Comparison of ENCODE assay signal across 15 cellular contexts in the genomic region with DNA sequence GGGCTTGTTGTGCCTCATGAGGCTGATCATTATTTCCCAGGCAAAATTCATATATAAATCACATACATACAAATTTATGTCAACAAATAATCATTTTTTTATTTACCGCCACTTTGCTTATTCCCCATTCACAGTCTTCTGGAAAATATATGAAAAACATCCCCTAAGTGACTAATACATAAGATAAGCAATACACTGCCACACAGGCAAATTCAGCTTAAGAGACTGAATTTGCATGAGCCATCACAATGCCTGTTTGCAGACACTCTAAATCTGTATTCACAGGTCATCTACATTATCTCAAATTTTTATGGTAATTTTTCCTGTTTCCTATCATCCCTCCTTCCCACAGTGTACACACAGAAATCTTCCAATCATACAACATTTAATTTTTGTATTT. TPM values are rescaled to one million over a fixed set of nuclear protein-coding genes. Genes with fewer than 3 reads are reported as not detected.
DNase-seq lines count a peak whose midpoint lies in the region; ATAC-seq, FAIRE-seq and TF ChIP-seq lines count a peak whose summit lies in the region.
"Had no signal": no experiment of that assay in that cellular context is flagged by ENCODE, and none has a peak within 500 bp of the region (broad histone marks: within the 10 kb centered on the region; RNA-seq: fewer than 3 reads in every experiment).

No MANE protein-coding gene starts in this region.

- in situ Hi-C loops in G401 (cut with HindIII; ENCODE audit: low sequenced_read_pairs) = no loop called here

- H3K36me3 ChIP-seq in CD8-positive, alpha-beta memory T cell (ENCODE audit: insufficient read depth, low read length) = no peaks in the 10 kb centered on the region
- H3K36me3 ChIP-seq in KMS-11 (ENCODE audit: insufficient read depth) = no peaks in the 10 kb centered on the region
- H3K36me3 ChIP-seq in keratinocyte (ENCODE audit: control insufficient read depth in 2 of 2, extremely low read depth in 1 of 2, insufficient read depth in 2 of 2, low read length in 2 of 2) = no peaks in the 10 kb centered on the region
- H3K36me3 ChIP-seq in right lobe of liver = no peaks in the 10 kb centered on the region
- H3K36me3 ChIP-seq: left ventricle myocardium inferior had no signal

- POLR2A ChIA-PET in CD8-positive, alpha-beta memory T cell (lab: Charles Lee) = no interaction called here
- POLR2A ChIA-PET in activated naive CD8-positive, alpha-beta T cell treated with anti-CD3 and anti-CD28 coated beads, Interleukin-2, amount 10 ng/mL, durations not matched to agents 7 days and 5 days (lab: Charles Lee) = interaction anchor here (2.8 kb wide), 1 partner anchor 12 kb away, joined by 17 read pairs; no protein-coding TSS in a partner anchor

- DNase-seq in CD8-positive, alpha-beta memory T cell = no peak
- no peak for DNase-seq in activated naive CD8-positive, alpha-beta T cell treated with anti-CD3 and anti-CD28 coated beads, Interleukin-2, amount 10 ng/mL, durations not matched to agents 7 days and 5 days
- DNase-seq in keratinocyte (ENCODE audit: low read depth, low spot score) (no peak), NCI-H524 (lab: John Stamatoyannopoulos, UW) (no peak), osteocyte (ENCODE audit: extremely low spot score, unreplicated experiment) (no peak), G401 (ENCODE audit: low spot score) (no peak), right lobe of liver (no peak)
- DNase-seq: activated T-cell treated with anti-CD3 and anti-CD28 coated beads, Interleukin-2, amount 50 U/mL, for 4 hours; effector CD8-positive, alpha-beta T cell; glutamatergic neuron; left ventricle myocardium inferior; NCI-H69; Right ventricle myocardium superior had no signal

- H3K9me3 Mint-ChIP-seq in CD8-positive, alpha-beta memory T cell = no peaks in the 10 kb centered on the region
- H3K9me3 Mint-ChIP-seq in activated naive CD8-positive, alpha-beta T cell treated with anti-CD3 and anti-CD28 coated beads, Interleukin-2, amount 10 ng/mL, durations not matched to agents 7 days and 5 days = no peaks in the 10 kb centered on the region
- H3K9me3 Mint-ChIP-seq in osteocyte (ENCODE audit: unreplicated experiment) = no peaks in the 10 kb centered on the region
- H3K9me3 Mint-ChIP-seq: activated T-cell treated with anti-CD3 and anti-CD28 coated beads, Interleukin-2, amount 50 U/mL, for 4 hours had no signal

- H3K4me1 Mint-ChIP-seq in CD8-positive, alpha-beta memory T cell = peaks cover 73 to 87% (median 83%) of the 10 kb centered on the region in 3 donors
- H3K4me1 Mint-ChIP-seq in activated naive CD8-positive, alpha-beta T cell treated with anti-CD3 and anti-CD28 coated beads, Interleukin-2, amount 10 ng/mL, durations not matched to agents 7 days and 5 days = peaks cover 59% of the 10 kb centered on the region
- peaks cover 15% of the 10 kb centered on the region for H3K4me1 Mint-ChIP-seq in osteocyte (ENCODE audit: unreplicated experiment)

- WGBS in right lobe of liver (ENCODE audit: insufficient coverage, low coverage, low lambda C conversion rate, missing lambda C conversion rate) = 100% methylated on average over 1 of the region's 1 CpG

- no peak for FAIRE-seq in keratinocyte (lab: Jason Lieb, UNC)

- H3K36me3 Mint-ChIP-seq in CD8-positive, alpha-beta memory T cell = peaks cover 0 to 2% (median 0%) of the 10 kb centered on the region in 3 donors
- H3K36me3 Mint-ChIP-seq in activated naive CD8-positive, alpha-beta T cell treated with anti-CD3 and anti-CD28 coated beads, Interleukin-2, amount 10 ng/mL, durations not matched to agents 7 days and 5 days = peaks cover 10% of the 10 kb centered on the region
- no peaks in the 10 kb centered on the region for H3K36me3 Mint-ChIP-seq in osteocyte (ENCODE audit: unreplicated experiment)

- no peak for TF ChIP-seq POLR2A in right lobe of liver (IDR thresholded peaks at IDR 0.05)

- peaks cover 2% of the 10 kb centered on the region for H3K9me1 ChIP-seq in keratinocyte (ENCODE audit: control insufficient read depth, extremely low read depth, insufficient read depth, low read length)

- dilution Hi-C loops in keratinocyte (cut with MboI; ENCODE audit: extremely low pct_ligation_motif_present, low sequenced_read_pairs) = no loop called here

- H3K9me3 ChIP-seq in CD8-positive, alpha-beta memory T cell (ENCODE audit: low read length) = no peaks in the 10 kb centered on the region
- H3K9me3 ChIP-seq in keratinocyte (ENCODE audit: control insufficient read depth, low read depth, low read length) (no peaks in the 10 kb centered on the region), right lobe of liver (no peaks in the 10 kb centered on the region)
- H3K9me3 ChIP-seq: left ventricle myocardium inferior had no signal

- CTCF ChIA-PET in CD8-positive, alpha-beta memory T cell (lab: Charles Lee) = interaction anchor here (0.9 to 1.8 kb wide), 5 partner anchors 11 to 126 kb away, joined by 4 to 8 read pairs (median 4); partner anchors contain the start of gene OSBPL3

- H3K27me3 Mint-ChIP-seq in CD8-positive, alpha-beta memory T cell = no peaks in the 10 kb centered on the region
- H3K27me3 Mint-ChIP-seq in activated naive CD8-positive, alpha-beta T cell treated with anti-CD3 and anti-CD28 coated beads, Interleukin-2, amount 10 ng/mL, durations not matched to agents 7 days and 5 days = no peaks in the 10 kb centered on the region
- no peaks in the 10 kb centered on the region for H3K27me3 Mint-ChIP-seq in osteocyte (ENCODE audit: unreplicated experiment)

- H3K4me2 ChIP-seq in KMS-11 = peak overlapping the region; percentile 79; the same call in 1 of the 2 replicates
- H3K4me2 ChIP-seq in keratinocyte (ENCODE audit: control insufficient read depth, extremely low read depth, insufficient read depth, low read depth, low read length) = peak overlapping the region; percentile 64

- H3K27ac Mint-ChIP-seq in CD8-positive, alpha-beta memory T cell = peak overlapping the region; percentile 51 to 97 (median 88)
- peak overlapping the region; percentile 46 for H3K27ac Mint-ChIP-seq in activated naive CD8-positive, alpha-beta T cell treated with anti-CD3 and anti-CD28 coated beads, Interleukin-2, amount 10 ng/mL, durations not matched to agents 7 days and 5 days
- no peak overlapping the region for H3K27ac Mint-ChIP-seq in osteocyte (ENCODE audit: unreplicated experiment)

- H2AFZ ChIP-seq in KMS-11 (ENCODE audit: low read depth) = no peak overlapping the region
- no peak overlapping the region for H2AFZ ChIP-seq in keratinocyte (ENCODE audit: control insufficient read depth, low read length)

- H3K4me3 Mint-ChIP-seq in CD8-positive, alpha-beta memory T cell = no peak overlapping the region
- no peak overlapping the region for H3K4me3 Mint-ChIP-seq in activated naive CD8-positive, alpha-beta T cell treated with anti-CD3 and anti-CD28 coated beads, Interleukin-2, amount 10 ng/mL, durations not matched to agents 7 days and 5 days
- no peak overlapping the region for H3K4me3 Mint-ChIP-seq in osteocyte (ENCODE audit: unreplicated experiment)
- H3K4me3 Mint-ChIP-seq: neural crest cell had no signal

- H3K27ac ChIP-seq in CD8-positive, alpha-beta memory T cell (ENCODE audit: low read depth, low read length) = no peak overlapping the region
- H3K27ac ChIP-seq in KMS-11 = peak overlapping the region; percentile 37; the same call in 1 of the 2 replicates
- H3K27ac ChIP-seq in keratinocyte (ENCODE audit: control insufficient read depth, insufficient read depth, low read length) = peak overlapping the region; percentile 89
- H3K27ac ChIP-seq in right lobe of liver = no peak overlapping the region
- H3K27ac ChIP-seq: left ventricle myocardium inferior had no signal

- intact Hi-C loops in right lobe of liver (cut with DNase I) = no loop called here

- H3K4me3 ChIP-seq in CD8-positive, alpha-beta memory T cell (ENCODE audit: low read length) = no peak overlapping the region
- no peak overlapping the region for H3K4me3 ChIP-seq in KMS-11 (IDR thresholded peaks at IDR 0.05; ENCODE audit: insufficient read depth, low read depth, low read length)
- no peak overlapping the region for H3K4me3 ChIP-seq in keratinocyte (ENCODE audit: control insufficient read depth in 2 of 3, extremely low read depth in 1 of 3, insufficient read depth in 2 of 3, low read depth in 1 of 3, low read length in 3 of 3)
- no peak overlapping the region for H3K4me3 ChIP-seq in right lobe of liver
- H3K4me3 ChIP-seq: left ventricle myocardium inferior had no signal

- no peak for TF ChIP-seq CTCF in KMS-11 (conservative IDR thresholded peaks at IDR 0.05; ENCODE audit: low read depth, low read length)
- no peak for TF ChIP-seq CTCF in keratinocyte (optimal IDR thresholded peaks at IDR 0.05 in 1 of 3, IDR thresholded peaks at IDR 0.05 in 1 of 3, conservative IDR thresholded peaks at IDR 0.05 in 1 of 3; ENCODE audit: extremely low read depth in 1 of 3, insufficient read depth in 2 of 3, low read length in 3 of 3)
- TF ChIP-seq CTCF in osteocyte (IDR thresholded peaks at IDR 0.05) = no peak
- no peak for TF ChIP-seq CTCF in right lobe of liver (IDR thresholded peaks at IDR 0.05)

- no peak overlapping the region for H3K9ac ChIP-seq in KMS-11
- no peak overlapping the region for H3K9ac ChIP-seq in keratinocyte (ENCODE audit: control insufficient read depth, extremely low read depth, insufficient read depth, low read length)

- peaks cover 60% of the 10 kb centered on the region for H3K4me1 ChIP-seq in CD8-positive, alpha-beta memory T cell (ENCODE audit: insufficient read depth, low read length)
- H3K4me1 ChIP-seq in KMS-11 (ENCODE audit: low read depth, poor library complexity, severe bottlenecking) (peaks cover 75% of the 10 kb centered on the region), keratinocyte (ENCODE audit: control insufficient read depth, extremely low read depth, insufficient read depth, low read length) (peaks cover 94% of the 10 kb centered on the region), right lobe of liver (no peaks in the 10 kb centered on the region)

- ATAC-seq in activated naive CD8-positive, alpha-beta T cell treated with anti-CD3 and anti-CD28 coated beads, Interleukin-2, amount 10 ng/mL, durations not matched to agents 7 days and 5 days (ENCODE audit: low read depth) = no peak
- no peak for ATAC-seq in right lobe of liver

- H3K79me2 ChIP-seq in KMS-11 (ENCODE audit: insufficient read depth, low read depth) (peaks cover 44% of the 10 kb centered on the region; the same call in 1 of the 2 replicates), keratinocyte (ENCODE audit: control insufficient read depth, insufficient read depth, low read length) (peaks cover 82% of the 10 kb centered on the region)

- no peaks in the 10 kb centered on the region for H3K27me3 ChIP-seq in CD8-positive, alpha-beta memory T cell (ENCODE audit: insufficient read depth, low read length, poor library complexity, severe bottlenecking)
- H3K27me3 ChIP-seq in KMS-11 (ENCODE audit: insufficient read depth, low read depth) (no peaks in the 10 kb centered on the region), keratinocyte (ENCODE audit: control insufficient read depth, extremely low read depth, insufficient read depth, low read length) (no peaks in the 10 kb centered on the region), right lobe of liver (no peaks in the 10 kb centered on the region)

- peaks cover 18% of the 10 kb centered on the region for H4K20me1 ChIP-seq in KMS-11 (ENCODE audit: insufficient read depth)
- H4K20me1 ChIP-seq in keratinocyte (ENCODE audit: control insufficient read depth, extremely low read depth, insufficient read depth, low read length) = peaks cover 8% of the 10 kb centered on the region

RNA-seq across cellular contexts. Expression of gene OSBPL3, which starts 13.2 kb away (rescaled TPM):
- 10 to 100 TPM; 71.7 to 72.5 TPM for total RNA-seq in CD8-positive, alpha-beta memory T cell
- polyA plus RNA-seq in CD8-positive, alpha-beta memory T cell = 16.4 TPM
- total RNA-seq in activated naive CD8-positive, alpha-beta T cell treated with anti-CD3 and anti-CD28 coated beads, Interleukin-2, amount 10 ng/mL, durations not matched to agents 7 days and 5 days = 10 to 100 TPM; 47.8 to 60.1 TPM
- polyA plus RNA-seq in keratinocyte = 18.3 to 36.3 TPM (median 34.0 TPM) in 3 replicates
- 57.0 TPM for polyA plus RNA-seq in keratinocyte (2011; ENCODE audit: low read depth)
- 14.4 and 26.5 TPM in 2 replicates for polyA plus RNA-seq in keratinocyte (2011; cell fraction: cytosol; rRNA removed)
- 66.2 and 74.1 TPM in 2 replicates for polyA plus RNA-seq in keratinocyte (2011; cell fraction: nucleus; rRNA removed)
- 17.2 and 26.3 TPM in 2 replicates for polyA plus RNA-seq in keratinocyte (2012; ENCODE audit: low replicate concordance)
- 18.6 to 45.3 TPM (median 25.7 TPM) in 3 replicates for polyA minus RNA-seq in keratinocyte
- 23.8 TPM for polyA minus RNA-seq in keratinocyte (2011; cell fraction: cytosol; rRNA and poly(A)+ RNA removed)
- 42.8 and 66.2 TPM in 2 replicates for polyA minus RNA-seq in keratinocyte (2011; cell fraction: nucleus; rRNA and poly(A)+ RNA removed)
- 7.7 and 8.0 TPM in 2 replicates for total RNA-seq in osteocyte
- 3.6 and 7.1 TPM in 2 replicates for total RNA-seq in G401 (2014; rRNA removed; shearing (Covaris generic))
- 1 to 10 TPM in 5 of 6 experiments, under 1 TPM in 1; 0.70 to 8.2 (median 2.4) TPM for total RNA-seq in right lobe of liver

Comparison
In these comparisons a context has a peak if more than half of its experiments do, and no peak if none do; other contexts are left out.
1. H3K27ac ChIP-seq: peak in KMS-11 (single experiment) and keratinocyte (single experiment); none in CD8-positive, alpha-beta memory T cell (single experiment) and right lobe of liver (0 of 3).